ENCODE assay signal across 3 cellular contexts in genomic region chr17:4632583-4632923, GRCh38.
TF ChIP-seq lines count a peak whose summit lies in the region.

No MANE protein-coding gene starts in this region.

TF ChIP-seq in A549, 52 proteins besides CTCF, POLR2A, EP300 and RAD21:
- TF ChIP-seq CBX8 (IDR thresholded peaks at IDR 0.05): no peak
- TF ChIP-seq BCL3 (IDR thresholded peaks at IDR 0.05): no peak
- TF ChIP-seq NFE2L2 (conservative IDR thresholded peaks at IDR 0.05; ENCODE audit: low read length): no peak
- TF ChIP-seq MAX (IDR thresholded peaks at IDR 0.05): no peak
- no peak for TF ChIP-seq HES2 (IDR thresholded peaks at IDR 0.05)
- TF ChIP-seq NR3C1 (IDR thresholded peaks at IDR 0.05): no peak
- TF ChIP-seq KDM1A (IDR thresholded peaks at IDR 0.05; ENCODE audit: low read depth): no peak
- no peak for TF ChIP-seq EHMT2 (IDR thresholded peaks at IDR 0.05; ENCODE audit: low read depth)
- TF ChIP-seq BHLHE40 (IDR thresholded peaks at IDR 0.05; ENCODE audit: low read depth, low read length): no peak
- TF ChIP-seq USF2 (IDR thresholded peaks at IDR 0.05): no peak
- no peak for TF ChIP-seq JUN (IDR thresholded peaks at IDR 0.05)
- TF ChIP-seq ESRRA (IDR thresholded peaks at IDR 0.05; ENCODE audit: borderline replicate concordance, low read length): no peak
- TF ChIP-seq HOXA7 (CRISPR knock-in tag; IDR thresholded peaks at IDR 0.05): no peak
- no peak for TF ChIP-seq HDAC2 (IDR thresholded peaks at IDR 0.05)
- TF ChIP-seq PHF8 (IDR thresholded peaks at IDR 0.05; ENCODE audit: borderline replicate concordance, low read depth): no peak
- TF ChIP-seq HOXB13 (CRISPR knock-in tag; IDR thresholded peaks at IDR 0.05; ENCODE audit: low read depth): no peak
- no peak for TF ChIP-seq ZFP36 (IDR thresholded peaks at IDR 0.05; ENCODE audit: borderline replicate concordance, partially characterized antibody)
TF ChIP-seq in A549: peak in this region for 0.

TF ChIP-seq in HCT116, 20 proteins besides CTCF, POLR2A, EP300 and RAD21:
- TF ChIP-seq JUND (IDR thresholded peaks at IDR 0.05): no peak
- no peak for TF ChIP-seq SP1 (IDR thresholded peaks at IDR 0.05; ENCODE audit: low read depth)
- no peak for TF ChIP-seq YY1 (IDR thresholded peaks at IDR 0.05; ENCODE audit: extremely low read depth, insufficient replicate concordance, low read depth, low read length)
- TF ChIP-seq ATF3 (IDR thresholded peaks at IDR 0.05): no peak
- no peak for TF ChIP-seq SRF (IDR thresholded peaks at IDR 0.05; ENCODE audit: low read depth)
- no peak for TF ChIP-seq MAX (IDR thresholded peaks at IDR 0.05)
- no peak for TF ChIP-seq TCF7L2 (IDR thresholded peaks at IDR 0.05; ENCODE audit: borderline replicate concordance, extremely low read depth, insufficient read depth, insufficient read length)

TF ChIP-seq in H1, 55 proteins besides CTCF, POLR2A, EP300 and RAD21:
- TF ChIP-seq SIRT6 (IDR thresholded peaks at IDR 0.05; ENCODE audit: low read length) (no peak), SAP30 (IDR thresholded peaks at IDR 0.05; ENCODE audit: insufficient read depth, insufficient replicate concordance, low read length) (no peak), YY1 (IDR thresholded peaks at IDR 0.05; ENCODE audit: low read depth, low read length) (no peak)
TF ChIP-seq in H1: peak in this region for 0.
